8 cellular contexts compared by ENCODE assay signal in the genomic region with DNA sequence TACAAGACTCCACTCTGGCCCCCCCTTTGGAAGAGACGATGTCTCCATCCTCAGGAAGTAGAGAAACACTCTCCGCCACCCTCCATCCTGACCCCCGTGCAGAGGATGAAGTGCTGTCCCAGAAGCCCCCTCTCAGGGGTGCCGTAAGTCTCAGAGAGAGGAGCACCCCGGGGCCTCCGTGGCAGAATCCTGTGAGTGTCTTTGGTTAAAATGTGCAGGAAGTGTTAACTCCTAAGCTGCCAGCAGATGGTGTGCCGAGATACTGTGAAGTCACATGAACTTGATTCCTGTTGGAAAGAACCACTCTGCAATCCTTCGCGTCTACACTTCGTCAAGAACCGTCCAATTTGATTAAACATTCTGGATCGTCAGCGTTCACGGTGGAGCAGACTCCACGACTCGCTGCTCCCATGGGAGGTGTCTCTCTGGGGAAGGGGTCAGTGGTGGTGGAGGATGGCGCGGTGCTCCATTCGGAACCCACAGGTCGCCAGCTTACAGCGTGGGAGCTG. TPM values are rescaled to one million over a fixed set of nuclear protein-coding genes. Genes with fewer than 3 reads are reported as not detected.
A peak's percentile ranks its signal among the peaks of the same experiment; 100 is the strongest.
DNase-seq lines count a peak whose midpoint lies in the region; ATAC-seq, FAIRE-seq and TF ChIP-seq lines count a peak whose summit lies in the region.

No MANE protein-coding gene starts in this region.

- H3K79me2 ChIP-seq in OCI-LY3 (ENCODE audit: low read length), result peaks cover 95% of the 10 kb centered on the region
- H3K79me2 ChIP-seq in K562 (ENCODE audit: control insufficient read depth, insufficient read depth, low read length), result peaks cover 90% of the 10 kb centered on the region

- 39% methylated on average over 21 of the region's 21 CpGs for WGBS in right cardiac atrium
- 38% methylated on average over 18 of the region's 21 CpGs for WGBS in K562 (ENCODE audit: insufficient coverage, low coverage, missing lambda C conversion rate)

- H3K27me3 ChIP-seq in cardiac muscle cell (no peaks in the 10 kb centered on the region), right cardiac atrium (ENCODE audit: control insufficient read depth, insufficient read depth) (no peaks in the 10 kb centered on the region), OCI-LY3 (ENCODE audit: low read depth, low read length) (no peaks in the 10 kb centered on the region), K562 (ENCODE audit: control insufficient read depth in 2 of 2, insufficient read depth in 2 of 2, low read length in 2 of 2) (no peaks in the 10 kb centered on the region), mononuclear cell (ENCODE audit: insufficient read depth, low read length) (no peaks in the 10 kb centered on the region)

- intact Hi-C loops in right cardiac atrium (cut with DNase I) (no loop called here), K562 (cut with micrococcal nuclease) (no loop called here)

- H3K4me1 ChIP-seq in cardiac muscle cell (ENCODE audit: low read depth), result peaks cover 16% of the 10 kb centered on the region
- H3K4me1 ChIP-seq in right cardiac atrium (ENCODE audit: control insufficient read depth, insufficient read depth, low read length), result peaks cover 12% of the 10 kb centered on the region
- peaks cover 24% of the 10 kb centered on the region for H3K4me1 ChIP-seq in OCI-LY3 (ENCODE audit: low read length)
- H3K4me1 ChIP-seq in K562 (replicated peaks in 1 of 2; ENCODE audit: control insufficient read depth in 2 of 2, insufficient read depth in 2 of 2, low read length in 2 of 2), result peaks cover 40 to 57% of the 10 kb centered on the region in 2 experiments
- H3K4me1 ChIP-seq in mononuclear cell (ENCODE audit: insufficient read depth, low read length), result peaks cover 77% of the 10 kb centered on the region

- H2AFZ ChIP-seq in OCI-LY3 (ENCODE audit: low read depth, low read length) (no peak overlapping the region), K562 (ENCODE audit: low read depth, low read length) (peak overlapping the region; percentile 10)

- H3K9me1 ChIP-seq in K562 (ENCODE audit: control insufficient read depth, insufficient read depth, low read length), result peaks cover 5% of the 10 kb centered on the region

- no TSS peak for BruUV-seq in K562 (replicated peaks; lab: Mats Ljungman, UMichigan)

- peak in 1 of 2 donors; percentile 72 for DNase-seq in cardiac muscle cell (ENCODE audit: low read depth in 1 of 2, low spot score in 1 of 2)
- no peak for DNase-seq in right cardiac atrium
- peak; percentile 35 to 68 (median 38) for DNase-seq in K562 (ENCODE audit: extremely low read depth in 1 of 4, low spot score in 3 of 4)
- no peak for DNase-seq in islet precursor cell
- no peak for DNase-seq in GOT3 (lab: John Stamatoyannopoulos, UW)
- no peak for DNase-seq in SKM-1 (lab: John Stamatoyannopoulos, UW; ENCODE audit: unreplicated experiment)

- peak; percentile 39 for TF ChIP-seq CTCF in cardiac muscle cell (IDR thresholded peaks at IDR 0.05; ENCODE audit: low read depth, low read length)
- peak; percentile 37 for TF ChIP-seq CTCF in OCI-LY3 (IDR thresholded peaks at IDR 0.05; ENCODE audit: low read depth, low read length)
- peak; percentile 40 to 56 (median 42); a peak in 4 of 6 replicates for TF ChIP-seq CTCF in K562 (IDR thresholded peaks at IDR 0.05 in 2 of 3, conservative IDR thresholded peaks at IDR 0.05 in 1 of 3; ENCODE audit: insufficient read depth in 2 of 3, low read depth in 1 of 3, low read length in 3 of 3)

- CTCF ChIA-PET in K562 (lab: Yijun Ruan, JAX; ENCODE audit: low intra/inter-chr PET ratio), result no interaction called here

- FAIRE-seq in K562 (lab: Jason Lieb, UNC), result peak; percentile 79

- no peaks in the 10 kb centered on the region for H3K36me3 ChIP-seq in cardiac muscle cell
- peaks cover 8% of the 10 kb centered on the region for H3K36me3 ChIP-seq in OCI-LY3 (replicated peaks; ENCODE audit: low read depth, low read length)
- H3K36me3 ChIP-seq in K562 (ENCODE audit: control insufficient read depth, insufficient read depth, low read length), result peaks cover 41% of the 10 kb centered on the region; the same call in 2 of the 3 replicates

- no peaks in the 10 kb centered on the region for H3K9me3 ChIP-seq in cardiac muscle cell (ENCODE audit: low read depth)
- H3K9me3 ChIP-seq in right cardiac atrium (ENCODE audit: control insufficient read depth, low read length), result no peaks in the 10 kb centered on the region
- no peaks in the 10 kb centered on the region for H3K9me3 ChIP-seq in OCI-LY3 (ENCODE audit: insufficient read depth, low read length)
- H3K9me3 ChIP-seq in K562 (replicated peaks; ENCODE audit: control insufficient read depth, insufficient read depth, low read depth, low read length), result no peaks in the 10 kb centered on the region
- H3K9me3 ChIP-seq in mononuclear cell (ENCODE audit: low read depth, low read length), result no peaks in the 10 kb centered on the region

- peaks cover 16% of the 10 kb centered on the region; the same call in 1 of the 2 replicates for H4K20me1 ChIP-seq in OCI-LY3 (ENCODE audit: insufficient read depth, low read length)
- no peaks in the 10 kb centered on the region; the same call in 1 of the 2 replicates for H4K20me1 ChIP-seq in K562 (replicated peaks; ENCODE audit: control insufficient read depth, insufficient read depth, low read length)

- ATAC-seq in right cardiac atrium (no peak), K562 (peak; percentile 68)

- TF ChIP-seq RAD21 in K562 (CRISPR knock-in tag; conservative IDR thresholded peaks at IDR 0.05 in 1 of 2, IDR thresholded peaks at IDR 0.05 in 1 of 2), result peak in 1 of 2 experiments; percentile 56; a peak in 2 of 4 replicates

- H3K4me2 ChIP-seq in OCI-LY3 (ENCODE audit: low read length) (peak overlapping the region; percentile 40), K562 (ENCODE audit: insufficient read depth, low read length) (peak overlapping the region; percentile 61)

- TF ChIP-seq EP300 in K562 (IDR thresholded peaks at IDR 0.05; ENCODE audit: low read length), result no peak

- H3K9ac ChIP-seq in OCI-LY3 (ENCODE audit: low read length) (no peak overlapping the region), K562 (ENCODE audit: insufficient read depth in 1 of 2, low read depth in 2 of 2, low read length in 2 of 2) (peak overlapping the region; percentile 8 to 83; a peak in 3 of 4 replicates)

- H3K4me3 ChIP-seq in cardiac muscle cell (no peak overlapping the region), right cardiac atrium (ENCODE audit: low read length) (no peak overlapping the region), OCI-LY3 (ENCODE audit: low read length) (peak overlapping the region; percentile 1; the same call in 1 of the 2 replicates), K562 (no peak overlapping the region), mononuclear cell (ENCODE audit: low read length) (peak overlapping the region; percentile 17)

- in situ Hi-C loops in K562 (cut with MboI), result no loop called here

- TF ChIP-seq POLR2A in K562 (conservative IDR thresholded peaks at IDR 0.05), result no peak

- peak overlapping the region; percentile 41 for H3K27ac ChIP-seq in cardiac muscle cell
- no peak overlapping the region for H3K27ac ChIP-seq in right cardiac atrium (ENCODE audit: low read length)
- peak overlapping the region; percentile 70 for H3K27ac ChIP-seq in OCI-LY3 (ENCODE audit: low read length)
- H3K27ac ChIP-seq in K562 (ENCODE audit: extremely low read depth, low read depth, low read length), result peak overlapping the region; percentile 45; the same call in 2 of the 3 replicates

- POLR2A ChIA-PET in K562 (lab: Yijun Ruan, JAX), result interaction anchor here (0.6 to 1.5 kb wide), 3 partner anchors 12 to 459 kb away, joined by 3 to 5 read pairs (median 4); no protein-coding TSS in a partner anchor

RNA-seq across cellular contexts. Expression of a gene that starts 5.6 kb away (rescaled TPM):
- total RNA-seq in cardiac muscle cell, result 24.6 and 26.7 TPM in 2 replicates
- polyA plus RNA-seq in cardiac muscle cell, result 25.3 and 27.9 TPM in 2 replicates
- 10 to 100 TPM; 15.6 to 18.1 (median 17.4) TPM for total RNA-seq in right cardiac atrium
- 9.0 TPM for polyA plus RNA-seq in right cardiac atrium
- total RNA-seq in K562 (2011; cell fraction: chromatin; rRNA removed; ENCODE audit: low replicate concordance), result 107 and 121 TPM in 2 replicates
- total RNA-seq in K562 (2011; cell fraction: nucleolus; rRNA removed), result 56.7 and 71.4 TPM in 2 replicates
- 79.5 and 85.3 TPM in 2 replicates for total RNA-seq in K562 (2011; cell fraction: nucleoplasm; rRNA removed)
- total RNA-seq in K562 (2014; rRNA removed), result 17.1 and 22.1 TPM in 2 replicates
- total RNA-seq in K562 (2014; rRNA removed; fragmentation: Illumina TruSeq; extraction: Trizol), result 10.7 and 15.6 TPM in 2 replicates
- total RNA-seq in K562 (2015; rRNA removed; fragmentation: Illumina TruSeq; extraction: Trizol), result 14.4 and 16.1 TPM in 2 replicates
- total RNA-seq in K562 (2021), result 21.7 and 25.7 TPM in 2 replicates
- polyA plus RNA-seq in K562 (2011; rRNA removed), result 12.1 and 13.1 TPM in 2 replicates
- polyA plus RNA-seq in K562 (2011; cell fraction: cytosol; rRNA removed), result 13.7 and 18.2 TPM in 2 replicates
- polyA plus RNA-seq in K562 (2011; cell fraction: nucleus; rRNA removed), result 30.9 and 42.3 TPM in 2 replicates
- polyA plus RNA-seq in K562 (2012), result 19.2 and 21.4 TPM in 2 replicates
- 13.0 and 19.2 TPM in 2 replicates for polyA plus RNA-seq in K562 (2014; fragmentation: Illumina TruSeq; extraction: Trizol)
- 1 to 10 TPM; 4.6 to 4.7 TPM for polyA plus RNA-seq in K562 (2014; fragmentation: Nextera tagmentation; extraction: Ambion mirVana)
- 16.0 and 19.0 TPM in 2 replicates for polyA plus RNA-seq in K562 (2014; rRNA removed)
- polyA minus RNA-seq in K562 (2011; rRNA and poly(A)+ RNA removed), result 22.0 and 25.5 TPM in 2 replicates
- polyA minus RNA-seq in K562 (2011; cell fraction: cytosol; rRNA and poly(A)+ RNA removed), result 12.1 and 21.2 TPM in 2 replicates
- polyA minus RNA-seq in K562 (2011; cell fraction: nucleus; rRNA and poly(A)+ RNA removed), result 32.4 and 45.1 TPM in 2 replicates
- 71.8 TPM for total RNA-seq in mononuclear cell

RNA-seq across cellular contexts. Expression of a gene that starts 20.5 kb away (rescaled TPM):
- total RNA-seq in cardiac muscle cell (not detected in 2 replicates), right cardiac atrium (not detected), K562 (2014; rRNA removed) (not detected in 2 replicates), K562 (2014; rRNA removed; fragmentation: Illumina TruSeq; extraction: Trizol) (not detected in 2 replicates), K562 (2015; rRNA removed; fragmentation: Illumina TruSeq; extraction: Trizol) (not detected in 2 replicates), K562 (2021) (not detected in 2 replicates), mononuclear cell (under 0.01 TPM)
- polyA plus RNA-seq in cardiac muscle cell (not detected in 2 replicates), right cardiac atrium (not detected), K562 (2011; rRNA removed) (not detected in 2 replicates), K562 (2014; fragmentation: Illumina TruSeq; extraction: Trizol) (not detected in 2 replicates), K562 (2014; fragmentation: Nextera tagmentation; extraction: Ambion mirVana) (not detected), K562 (2014; rRNA removed) (not detected in 2 replicates)
- not detected in 2 replicates for total RNA-seq in K562 (2011; cell fraction: chromatin; rRNA removed; ENCODE audit: low replicate concordance)
- total RNA-seq in K562 (2011; cell fraction: nucleolus; rRNA removed), result 0.66 TPM in 1 of 2 replicates, not detected in the other
- total RNA-seq in K562 (2011; cell fraction: nucleoplasm; rRNA removed), result not detected in 2 replicates
- polyA plus RNA-seq in K562 (2011; cell fraction: cytosol; rRNA removed), result not detected in 2 replicates
- polyA plus RNA-seq in K562 (2011; cell fraction: nucleus; rRNA removed), result 0.18 TPM in 1 of 2 replicates, not detected in the other
- polyA plus RNA-seq in K562 (2012), result 0.07 and 0.15 TPM in 2 replicates
- 0.04 TPM in 1 of 2 replicates, not detected in the other for polyA minus RNA-seq in K562 (2011; rRNA and poly(A)+ RNA removed)
- not detected in 2 replicates for polyA minus RNA-seq in K562 (2011; cell fraction: cytosol; rRNA and poly(A)+ RNA removed)
- polyA minus RNA-seq in K562 (2011; cell fraction: nucleus; rRNA and poly(A)+ RNA removed), result not detected in 2 replicates

Comparison
In these comparisons a context has a peak if more than half of its experiments do, and no peak if none do; other contexts are left out.
1. DNase-seq: peak in K562 (4 of 4); none in right cardiac atrium (0 of 3), islet precursor cell (single experiment), GOT3 (single experiment) and SKM-1 (single experiment).
2. H3K4me3 ChIP-seq: peak in OCI-LY3 (single experiment) and mononuclear cell (single experiment); none in cardiac muscle cell (single experiment), right cardiac atrium (single experiment) and K562 (single experiment).
3. Peak in every context shown above with its lines, with median percentiles within 50 percentile points of each other: CTCF ChIP-seq.